6 cellular contexts compared by ENCODE assay signal in genomic region chr14:28245216-28245615, GRCh38.
"Had no signal": no experiment of that assay in that cellular context is flagged by ENCODE, and none has a peak within 500 bp of the region (broad histone marks: within the 10 kb centered on the region; RNA-seq: fewer than 3 reads in every experiment).

No MANE protein-coding gene starts in this region.

- H3K4me3 Mint-ChIP-seq: IgD-negative memory B cell had no signal

- H3K27me3 Mint-ChIP-seq: IgD-negative memory B cell had no signal

- DNase-seq: IMR-90, KBM-7, KG1 had no signal

- H3K27ac Mint-ChIP-seq: IgD-negative memory B cell had no signal

- ATAC-seq: K562 had no signal

- FAIRE-seq: K562 had no signal

- H3K4me1 Mint-ChIP-seq: IgD-negative memory B cell had no signal

- H3K27ac ChIP-seq: HL-60 had no signal

- H3K36me3 Mint-ChIP-seq: IgD-negative memory B cell had no signal

- H3K4me3 ChIP-seq: K562 had no signal
